22 cellular contexts compared by ENCODE assay signal in the genomic region with DNA sequence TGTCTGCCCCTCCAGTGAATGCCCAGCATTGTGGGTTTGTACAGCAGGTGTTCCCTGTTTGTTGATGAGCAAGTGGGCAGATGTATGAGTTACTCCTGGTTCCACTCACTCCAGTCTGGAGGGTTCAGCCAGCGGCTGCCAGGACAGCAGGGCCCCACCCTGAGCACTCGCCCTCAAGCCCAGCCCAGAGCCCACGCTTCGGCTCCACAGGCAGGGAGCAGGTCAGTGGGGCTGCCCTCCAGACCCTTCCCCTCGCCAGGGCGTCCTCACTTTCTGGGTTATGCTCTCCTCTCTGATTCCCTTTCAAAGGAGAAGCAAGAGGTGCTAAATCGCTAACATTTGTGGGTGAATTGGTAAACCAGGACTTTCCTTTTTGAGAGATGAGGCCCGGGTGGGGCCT. TPM values are rescaled to one million over a fixed set of nuclear protein-coding genes. Genes with fewer than 3 reads are reported as not detected.
"Had no signal": no experiment of that assay in that cellular context is flagged by ENCODE, and none has a peak within 500 bp of the region (broad histone marks: within the 10 kb centered on the region; RNA-seq: fewer than 3 reads in every experiment).

No MANE protein-coding gene starts in this region.

- H3K27ac Mint-ChIP-seq: natural killer cell treated with Interleukin-12 subunit alpha and Interleukin-12 subunit beta and Interleukin-15 and Interleukin-18, amount 100 ng/mL, for 72 hours; stimulated activated memory B cell treated with anti-CD40 and anti-IgM and Interleukin-4, amounts not matched to agents 10 μg/mL and 1 μg/mL and 100 μg/mL, for 72 hours had no signal

- DNase-seq: dermis blood vessel endothelial cell; effector memory CD4-positive, alpha-beta T cell; foreskin melanocyte; glutamatergic neuron; heart right ventricle; hippocampal formation; kidney glomerular epithelial cell; left colon; left ventricle myocardium inferior; lower lobe of right lung; stimulated activated CD4-positive, alpha-beta T cell treated with anti-CD3 and anti-CD28 coated beads, Interleukin-4, amount 100 ng/mL, for 4 hours; stimulated activated naive CD8-positive, alpha-beta T cell treated with anti-CD3 and anti-CD28 coated beads, Interleukin-15, Interleukin-2, amounts not matched to agents 100 U/mL and 50 U/mL, for 24 hours; substantia nigra; upper lobe of left lung had no signal

- H3K9me3 Mint-ChIP-seq: natural killer cell treated with Interleukin-12 subunit alpha and Interleukin-12 subunit beta and Interleukin-15 and Interleukin-18, amount 100 ng/mL, for 72 hours; neural crest cell; stimulated activated memory B cell treated with anti-CD40 and anti-IgM and Interleukin-4, amounts not matched to agents 10 μg/mL and 1 μg/mL and 100 μg/mL, for 72 hours had no signal

- H3K36me3 Mint-ChIP-seq: natural killer cell treated with Interleukin-12 subunit alpha and Interleukin-12 subunit beta and Interleukin-15 and Interleukin-18, amount 100 ng/mL, for 72 hours; stimulated activated memory B cell treated with anti-CD40 and anti-IgM and Interleukin-4, amounts not matched to agents 10 μg/mL and 1 μg/mL and 100 μg/mL, for 72 hours had no signal

- ATAC-seq: heart right ventricle; left colon; lower lobe of right lung; sciatic nerve; stimulated activated naive CD8-positive, alpha-beta T cell treated with anti-CD3 and anti-CD28 coated beads, Interleukin-15, Interleukin-2, amounts not matched to agents 100 U/mL and 50 U/mL, for 24 hours had no signal

- H3K4me3 Mint-ChIP-seq: natural killer cell treated with Interleukin-12 subunit alpha and Interleukin-12 subunit beta and Interleukin-15 and Interleukin-18, amount 100 ng/mL, for 72 hours; neural crest cell; stimulated activated memory B cell treated with anti-CD40 and anti-IgM and Interleukin-4, amounts not matched to agents 10 μg/mL and 1 μg/mL and 100 μg/mL, for 72 hours had no signal

- H3K4me1 Mint-ChIP-seq: neural crest cell; stimulated activated memory B cell treated with anti-CD40 and anti-IgM and Interleukin-4, amounts not matched to agents 10 μg/mL and 1 μg/mL and 100 μg/mL, for 72 hours had no signal

RNA-seq across cellular contexts. Expression of a gene that starts 4.8 kb away (rescaled TPM):
- total RNA-seq: dermis blood vessel endothelial cell, endothelial cell of umbilical vein, epithelial cell of proximal tubule, fibroblast of lung, osteoblast had no signal
- polyA plus RNA-seq: endothelial cell of umbilical vein, fibroblast of lung had no signal
